Comparison of ENCODE assay signal across 16 cellular contexts in genomic region chr17:48299760-48300159, GRCh38.
DNase-seq lines count a peak whose midpoint lies in the region; ATAC-seq, FAIRE-seq and TF ChIP-seq lines count a peak whose summit lies in the region.
"Had no signal": no experiment of that assay in that cellular context is flagged by ENCODE, and none has a peak within 500 bp of the region (broad histone marks: within the 10 kb centered on the region; RNA-seq: fewer than 3 reads in every experiment).

No MANE protein-coding gene starts in this region.

- H3K27ac Mint-ChIP-seq in memory B cell: peak overlapping the region; percentile 15

- H3K27me3 Mint-ChIP-seq in memory B cell: no peaks in the 10 kb centered on the region

- intact Hi-C loops in kidney (cut with DNase I): no loop called here

- H3K4me1 Mint-ChIP-seq in memory B cell: peaks cover 11% of the 10 kb centered on the region

- peaks cover 0 to under 1% of the 10 kb centered on the region in 2 donors for H3K4me1 ChIP-seq in kidney (ENCODE audit: control insufficient read depth in 1 of 2, insufficient read depth in 1 of 2, low read depth in 1 of 2, low read length in 2 of 2)
- H3K4me1 ChIP-seq: upper lobe of right lung had no signal

- no peak for TF ChIP-seq CTCF in kidney (IDR thresholded peaks at IDR 0.05; ENCODE audit: borderline replicate concordance, extremely low read depth, insufficient read depth)

- FAIRE-seq in kidney (lab: Jason Lieb, UNC): no peak
- FAIRE-seq: A549, small intestine had no signal

- no peaks in the 10 kb centered on the region for H3K36me3 ChIP-seq in kidney (ENCODE audit: control insufficient read depth in 1 of 2, insufficient read depth in 2 of 2, low read length in 2 of 2)
- H3K36me3 ChIP-seq: upper lobe of right lung had no signal

- H3K4me3 Mint-ChIP-seq in memory B cell: no peak overlapping the region

- no peaks in the 10 kb centered on the region for H3K9me3 Mint-ChIP-seq in memory B cell

- no peak overlapping the region for H3K27ac ChIP-seq in kidney (ENCODE audit: low read depth in 2 of 2, low read length in 2 of 2)
- H3K27ac ChIP-seq: A549, upper lobe of right lung had no signal

- peaks cover 1% of the 10 kb centered on the region for H3K36me3 Mint-ChIP-seq in memory B cell

- no peaks in the 10 kb centered on the region for H3K9me3 ChIP-seq in kidney (ENCODE audit: control insufficient read depth in 1 of 2, low read length in 2 of 2)
- H3K9me3 ChIP-seq: A549, upper lobe of right lung had no signal

- no peak overlapping the region for H3K4me3 ChIP-seq in kidney (ENCODE audit: low read length in 2 of 2)
- H3K4me3 ChIP-seq: A549, lung, upper lobe of right lung had no signal

- ATAC-seq in activated CD4-positive, CD25-positive, alpha-beta regulatory T cell treated with anti-CD3 and anti-CD28 coated beads, Interleukin-2, amount 50 U/mL, for 24 hours: peak; percentile 32 to 53
- ATAC-seq in GM18868 (IDR thresholded peaks at IDR 0.05; ENCODE audit: unreplicated experiment) (peak; percentile 76), HG03432 (IDR thresholded peaks at IDR 0.05; ENCODE audit: unreplicated experiment) (peak; percentile 63), memory B cell (ENCODE audit: low read depth) (no peak), left lobe of liver (no peak)
- ATAC-seq: A549, Panc1, upper lobe of right lung had no signal

- H3K9ac ChIP-seq in kidney (ENCODE audit: low read length in 2 of 2): no peak overlapping the region

- DNase-seq in activated CD4-positive, CD25-positive, alpha-beta regulatory T cell treated with anti-CD3 and anti-CD28 coated beads, Interleukin-2, amount 50 U/mL, for 72 hours: no peak
- no peak for DNase-seq in memory B cell (ENCODE audit: low spot score in 2 of 2)
- DNase-seq in stimulated activated naive CD4-positive, alpha-beta T cell (lab: John Stamatoyannopoulos, UW): no peak
- no peak for DNase-seq in kidney
- no peak for DNase-seq in left lobe of liver (ENCODE audit: low spot score)
- DNase-seq: IMR-90, NCI-H1105, NCI-H345, small intestine, upper lobe of right lung had no signal

Comparison
In these comparisons a context has a peak if more than half of its experiments do, and no peak if none do; other contexts are left out.
1. ATAC-seq: peak in activated CD4-positive, CD25-positive, alpha-beta regulatory T cell treated with anti-CD3 and anti-CD28 coated beads, Interleukin-2, amount 50 U/mL, for 24 hours (2 of 2), GM18868 (single experiment) and HG03432 (single experiment); none in memory B cell (single experiment) and left lobe of liver (single experiment).